In genomic region chr11:119365071-119365591, GRCh38 we compare ENCODE assay signal across 13 cellular contexts. TPM values are rescaled to one million over a fixed set of nuclear protein-coding genes. Genes with fewer than 3 reads are reported as not detected.
DNase-seq lines count a peak whose midpoint lies in the region; ATAC-seq and TF ChIP-seq lines count a peak whose summit lies in the region.
"Had no signal": no experiment of that assay in that cellular context is flagged by ENCODE, and none has a peak within 500 bp of the region (broad histone marks: within the 10 kb centered on the region; RNA-seq: fewer than 3 reads in every experiment).

No MANE protein-coding gene starts in this region.

- no peak overlapping the region for H3K27ac ChIP-seq in GM23248
- peak overlapping the region; percentile 42 for H3K27ac ChIP-seq in right cardiac atrium (ENCODE audit: low read length)
- peak overlapping the region; percentile 51 for H3K27ac ChIP-seq in rectal smooth muscle tissue (ENCODE audit: low read depth, low read length)
- H3K27ac ChIP-seq in lower lobe of right lung, result no peak overlapping the region

- no peak overlapping the region for H3K9ac ChIP-seq in GM23248
- H3K9ac ChIP-seq in rectal smooth muscle tissue (ENCODE audit: low read length), result no peak overlapping the region

- peaks cover 7% of the 10 kb centered on the region for H3K4me1 Mint-ChIP-seq in T-helper 17 cell
- peaks cover 14% of the 10 kb centered on the region for H3K4me1 Mint-ChIP-seq in activated T-helper 2 cell treated with anti-CD3 and anti-CD28 coated beads, Interferon-gamma antibody, Interleukin-2, Interleukin-4, amounts not matched to agents 10 μg/mL and 5 μg/mL and 100 μg/mL, durations not matched to agents 14 hours and 24 hours and 36 hours (ENCODE audit: low read depth)

- peaks cover 74% of the 10 kb centered on the region for H3K27me3 Mint-ChIP-seq in T-helper 17 cell
- H3K27me3 Mint-ChIP-seq in activated T-helper 2 cell treated with anti-CD3 and anti-CD28 coated beads, Interferon-gamma antibody, Interleukin-2, Interleukin-4, amounts not matched to agents 10 μg/mL and 5 μg/mL and 100 μg/mL, durations not matched to agents 14 hours and 24 hours and 36 hours (ENCODE audit: low read depth), result peaks cover 30% of the 10 kb centered on the region

- peak overlapping the region; percentile 10 for H3K27ac Mint-ChIP-seq in T-helper 17 cell
- H3K27ac Mint-ChIP-seq in activated T-helper 2 cell treated with anti-CD3 and anti-CD28 coated beads, Interferon-gamma antibody, Interleukin-2, Interleukin-4, amounts not matched to agents 10 μg/mL and 5 μg/mL and 100 μg/mL, durations not matched to agents 14 hours and 24 hours and 36 hours, result no peak overlapping the region

- H3F3A ChIP-seq in GM23248 (ENCODE audit: insufficient read depth), result peaks cover 26% of the 10 kb centered on the region

- no peak overlapping the region for H2AFZ ChIP-seq in GM23248

- peaks cover 32% of the 10 kb centered on the region for H3K4me1 ChIP-seq in GM23248 (ENCODE audit: insufficient read depth)
- peaks cover 9% of the 10 kb centered on the region for H3K4me1 ChIP-seq in right cardiac atrium (ENCODE audit: control insufficient read depth, insufficient read depth, low read length)
- peaks cover 23% of the 10 kb centered on the region for H3K4me1 ChIP-seq in rectal smooth muscle tissue (ENCODE audit: control insufficient read depth, insufficient read depth, low read length)
- H3K4me1 ChIP-seq in lower lobe of right lung, result peaks cover 54% of the 10 kb centered on the region

- H3K4me3 ChIP-seq in GM23248 (no peak overlapping the region), right cardiac atrium (ENCODE audit: low read length) (peak overlapping the region; percentile 60), rectal smooth muscle tissue (ENCODE audit: low read length) (peak overlapping the region; percentile 35), lower lobe of right lung (no peak overlapping the region)

- peak overlapping the region; percentile 30 for H3K4me2 ChIP-seq in GM23248 (ENCODE audit: unreplicated experiment)

- no peak for TF ChIP-seq CTCF in lower lobe of right lung (IDR thresholded peaks at IDR 0.05)

- 37 to 42% methylated on average over 6 of the region's 6 CpGs for WGBS in GM23248 (ENCODE audit: low coverage in 1 of 2, low lambda C conversion rate in 2 of 2, missing lambda C conversion rate in 2 of 2), 2 experiments
- WGBS in right cardiac atrium, result 58% methylated on average over 6 of the region's 6 CpGs

- ATAC-seq in T-helper 17 cell, result no peak
- ATAC-seq in right cardiac atrium, result peak in 1 of 2 donors; percentile 7
- ATAC-seq in GM18870 (IDR thresholded peaks at IDR 0.05; ENCODE audit: unreplicated experiment), result no peak
- no peak for ATAC-seq in lower lobe of right lung

- no peaks in the 10 kb centered on the region for H3K36me3 Mint-ChIP-seq in T-helper 17 cell (ENCODE audit: low read depth)
- H3K36me3 Mint-ChIP-seq in activated T-helper 2 cell treated with anti-CD3 and anti-CD28 coated beads, Interferon-gamma antibody, Interleukin-2, Interleukin-4, amounts not matched to agents 10 μg/mL and 5 μg/mL and 100 μg/mL, durations not matched to agents 14 hours and 24 hours and 36 hours (ENCODE audit: low read depth), result no peaks in the 10 kb centered on the region

- in situ Hi-C loops in GM23248 (cut with MboI), result no loop called here

- intact Hi-C loops in right cardiac atrium (cut with DNase I) (no loop called here), lower lobe of right lung (cut with DNase I) (no loop called here)
- intact Hi-C loops in activated T-helper 2 cell treated with anti-CD3 and anti-CD28 coated beads, Interferon-gamma antibody, Interleukin-2, Interleukin-4, amounts not matched to agents 10 μg/mL and 5 μg/mL and 100 μg/mL, durations not matched to agents 14 hours and 24 hours and 36 hours (cut with micrococcal nuclease), result no loop called here

- H3K36me3 ChIP-seq in GM23248 (ENCODE audit: low read depth) (no peaks in the 10 kb centered on the region), rectal smooth muscle tissue (ENCODE audit: control insufficient read depth, insufficient read depth, low read length) (no peaks in the 10 kb centered on the region), lower lobe of right lung (no peaks in the 10 kb centered on the region)

- DNase-seq in GM23248 (peak; percentile 76), T-helper 17 cell (no peak), right cardiac atrium (no peak), KG1 (lab: John Stamatoyannopoulos, UW) (no peak), lower lobe of right lung (no peak)
- DNase-seq in activated T-helper 2 cell treated with anti-CD3 and anti-CD28 coated beads, Interferon-gamma antibody, Interleukin-2, Interleukin-4, amounts not matched to agents 10 μg/mL and 5 μg/mL and 100 μg/mL, durations not matched to agents 14 hours and 24 hours and 36 hours (ENCODE audit: low spot score), result no peak
- DNase-seq: central memory CD4-positive, alpha-beta T cell; stimulated activated CD4-positive, alpha-beta T cell treated with anti-CD3 and anti-CD28 coated beads, Interleukin-4, amount 100 ng/mL, for 4 hours; trophoblast cell had no signal

- H4K20me1 ChIP-seq in GM23248 (ENCODE audit: insufficient read depth), result no peaks in the 10 kb centered on the region

- no peaks in the 10 kb centered on the region for H3K9me3 Mint-ChIP-seq in activated T-helper 2 cell treated with anti-CD3 and anti-CD28 coated beads, Interferon-gamma antibody, Interleukin-2, Interleukin-4, amounts not matched to agents 10 μg/mL and 5 μg/mL and 100 μg/mL, durations not matched to agents 14 hours and 24 hours and 36 hours

- H3K4me3 Mint-ChIP-seq in T-helper 17 cell, result peak overlapping the region; percentile 82
- H3K4me3 Mint-ChIP-seq in activated T-helper 2 cell treated with anti-CD3 and anti-CD28 coated beads, Interferon-gamma antibody, Interleukin-2, Interleukin-4, amounts not matched to agents 10 μg/mL and 5 μg/mL and 100 μg/mL, durations not matched to agents 14 hours and 24 hours and 36 hours (ENCODE audit: low read depth), result no peak overlapping the region

- H3K9me2 ChIP-seq in GM23248 (ENCODE audit: insufficient read depth), result no peaks in the 10 kb centered on the region

- H3K27me3 ChIP-seq in GM23248 (replicated peaks; ENCODE audit: insufficient read depth), result peaks cover 6% of the 10 kb centered on the region; the same call in 1 of the 2 replicates
- H3K27me3 ChIP-seq in right cardiac atrium (ENCODE audit: control insufficient read depth, insufficient read depth), result no peaks in the 10 kb centered on the region
- H3K27me3 ChIP-seq in rectal smooth muscle tissue (ENCODE audit: control insufficient read depth, insufficient read depth, low read length), result no peaks in the 10 kb centered on the region
- peaks cover 21% of the 10 kb centered on the region for H3K27me3 ChIP-seq in lower lobe of right lung (ENCODE audit: low read depth)

- H3K9me3 ChIP-seq in GM23248 (ENCODE audit: low read depth) (no peaks in the 10 kb centered on the region), T-helper 17 cell (ENCODE audit: control insufficient read depth, low read length, poor library complexity, severe bottlenecking) (no peaks in the 10 kb centered on the region), right cardiac atrium (ENCODE audit: control insufficient read depth, low read length) (no peaks in the 10 kb centered on the region), lower lobe of right lung (no peaks in the 10 kb centered on the region)

- no peaks in the 10 kb centered on the region for H3K79me2 ChIP-seq in GM23248 (ENCODE audit: insufficient read depth)

RNA-seq across cellular contexts. Expression of gene USP2, which starts 16.4 kb away (rescaled TPM):
- not detected in 2 replicates for total RNA-seq in GM23248 (2014; rRNA removed; shearing (Covaris generic))
- 0.30 and 0.33 TPM in 2 replicates for polyA plus RNA-seq in GM23248 (2016; fragmentation: Nextera tagmentation; extraction: Ambion mirVana)
- total RNA-seq in T-helper 17 cell, result 1 to 10 TPM; 1.7 to 5.2 TPM
- 10 to 100 TPM; 57.3 to 98.4 (median 95.7) TPM for total RNA-seq in right cardiac atrium
- polyA plus RNA-seq in right cardiac atrium, result 57.1 TPM
- 5.1 TPM for total RNA-seq in lower lobe of right lung
- total RNA-seq in activated T-helper 2 cell treated with anti-CD3 and anti-CD28 coated beads, Interferon-gamma antibody, Interleukin-2, Interleukin-4, amounts not matched to agents 10 μg/mL and 5 μg/mL and 100 μg/mL, durations not matched to agents 14 hours and 24 hours and 36 hours, result 1.0 and 1.1 TPM in 2 replicates

RNA-seq across cellular contexts. Expression of gene MFRP, which starts 18.6 kb away (rescaled TPM):
- 0.13 TPM in 1 of 2 replicates, not detected in the other for total RNA-seq in GM23248 (2014; rRNA removed; shearing (Covaris generic))
- polyA plus RNA-seq in GM23248 (2016; fragmentation: Nextera tagmentation; extraction: Ambion mirVana) (not detected in 2 replicates), right cardiac atrium (0.02 TPM)
- total RNA-seq in T-helper 17 cell (not detected), right cardiac atrium (under 1 TPM in 1 of 4 donors, not detected in 3; 0.06 TPM), lower lobe of right lung (not detected)
- not detected in 2 replicates for total RNA-seq in activated T-helper 2 cell treated with anti-CD3 and anti-CD28 coated beads, Interferon-gamma antibody, Interleukin-2, Interleukin-4, amounts not matched to agents 10 μg/mL and 5 μg/mL and 100 μg/mL, durations not matched to agents 14 hours and 24 hours and 36 hours
- total RNA-seq: NCI-H460; T-helper 1 cell treated with Interleukin-12 subunit alpha and Interleukin-12 subunit beta and Interleukin-4 antibody, amounts not matched to agents 30 ng/mL and 1 ng/mL, for 36 hours had no signal

RNA-seq across cellular contexts. Expression of gene C1QTNF5, which starts 24.4 kb away (rescaled TPM):
- 23.4 and 27.9 TPM in 2 replicates for total RNA-seq in GM23248 (2014; rRNA removed; shearing (Covaris generic))
- 4.5 and 6.2 TPM in 2 replicates for polyA plus RNA-seq in GM23248 (2016; fragmentation: Nextera tagmentation; extraction: Ambion mirVana)
- not detected for total RNA-seq in T-helper 17 cell
- total RNA-seq in right cardiac atrium, result 10 to 100 TPM; 21.4 to 31.0 (median 24.1) TPM
- 27.1 TPM for polyA plus RNA-seq in right cardiac atrium
- total RNA-seq in lower lobe of right lung, result 28.2 TPM
- not detected in 2 replicates for total RNA-seq in activated T-helper 2 cell treated with anti-CD3 and anti-CD28 coated beads, Interferon-gamma antibody, Interleukin-2, Interleukin-4, amounts not matched to agents 10 μg/mL and 5 μg/mL and 100 μg/mL, durations not matched to agents 14 hours and 24 hours and 36 hours
- total RNA-seq: NCI-H460; T-helper 1 cell treated with Interleukin-12 subunit alpha and Interleukin-12 subunit beta and Interleukin-4 antibody, amounts not matched to agents 30 ng/mL and 1 ng/mL, for 36 hours had no signal

RNA-seq across cellular contexts. Expression of gene RNF26, which starts 30.8 kb away (rescaled TPM):
- 6.4 and 8.0 TPM in 2 replicates for total RNA-seq in GM23248 (2014; rRNA removed; shearing (Covaris generic))
- 49.5 and 53.1 TPM in 2 replicates for polyA plus RNA-seq in GM23248 (2016; fragmentation: Nextera tagmentation; extraction: Ambion mirVana)
- 10 to 100 TPM; 15.3 to 19.0 TPM for total RNA-seq in T-helper 17 cell
- 10 to 100 TPM; 12.7 to 19.6 (median 15.2) TPM for total RNA-seq in right cardiac atrium
- 9.7 TPM for polyA plus RNA-seq in right cardiac atrium
- 19.3 TPM for total RNA-seq in lower lobe of right lung
- total RNA-seq in activated T-helper 2 cell treated with anti-CD3 and anti-CD28 coated beads, Interferon-gamma antibody, Interleukin-2, Interleukin-4, amounts not matched to agents 10 μg/mL and 5 μg/mL and 100 μg/mL, durations not matched to agents 14 hours and 24 hours and 36 hours, result 29.9 and 32.6 TPM in 2 replicates

RNA-seq across cellular contexts. Expression of gene MCAM, which starts 48.2 kb away (rescaled TPM):
- total RNA-seq in GM23248 (2014; rRNA removed; shearing (Covaris generic)), result 40.4 and 61.3 TPM in 2 replicates
- polyA plus RNA-seq in GM23248 (2016; fragmentation: Nextera tagmentation; extraction: Ambion mirVana), result 8.6 and 10.5 TPM in 2 replicates
- total RNA-seq in T-helper 17 cell, result 10 to 100 TPM; 25.6 to 54.0 TPM
- 100 to 1,000 TPM in 2 of 4 donors, 10 to 100 TPM in 2; 95.1 to 127 (median 104) TPM for total RNA-seq in right cardiac atrium
- polyA plus RNA-seq in right cardiac atrium, result 97.2 TPM
- total RNA-seq in lower lobe of right lung, result 67.1 TPM
- total RNA-seq in activated T-helper 2 cell treated with anti-CD3 and anti-CD28 coated beads, Interferon-gamma antibody, Interleukin-2, Interleukin-4, amounts not matched to agents 10 μg/mL and 5 μg/mL and 100 μg/mL, durations not matched to agents 14 hours and 24 hours and 36 hours, result 6.0 and 7.2 TPM in 2 replicates

Comparison
In these comparisons a context has a peak if more than half of its experiments do, and no peak if none do; other contexts are left out.
1. H3K27ac ChIP-seq: peak in right cardiac atrium (single experiment) and rectal smooth muscle tissue (single experiment); none in GM23248 (single experiment) and lower lobe of right lung (single experiment).
2. H3K4me3 ChIP-seq: peak in right cardiac atrium (single experiment) and rectal smooth muscle tissue (single experiment); none in GM23248 (single experiment) and lower lobe of right lung (single experiment).
3. RNA of gene C1QTNF5, which starts 24.4 kb away (total RNA-seq): 28.2 TPM in lower lobe of right lung (single experiment), 23.4 to 27.9 TPM in GM23248 and 21.4 to 31.0 TPM in right cardiac atrium; not detected in T-helper 17 cell and not detected in activated T-helper 2 cell treated with anti-CD3 and anti-CD28 coated beads, Interferon-gamma antibody, Interleukin-2, Interleukin-4, amounts not matched to agents 10 μg/mL and 5 μg/mL and 100 μg/mL, durations not matched to agents 14 hours and 24 hours and 36 hours; every median in the first group is over 10 times any median in the second.